18 cellular contexts compared by ENCODE assay signal in genomic region chr22:30863161-30863833, GRCh38.
DNase-seq lines count a peak whose midpoint lies in the region; ATAC-seq, FAIRE-seq and TF ChIP-seq lines count a peak whose summit lies in the region.
"Had no signal": no experiment of that assay in that cellular context is flagged by ENCODE, and none has a peak within 500 bp of the region (broad histone marks: within the 10 kb centered on the region; RNA-seq: fewer than 3 reads in every experiment).

No MANE protein-coding gene starts in this region.

- in situ Hi-C loops in K562 (cut with MboI), result no loop called here

- 6% methylated on average over 12 of the region's 17 CpGs for WGBS in K562 (ENCODE audit: insufficient coverage, low coverage, missing lambda C conversion rate)
- 54% methylated on average over 12 of the region's 17 CpGs for WGBS in suprapubic skin

- TF ChIP-seq RAD21 in K562 (CRISPR knock-in tag; conservative IDR thresholded peaks at IDR 0.05 in 1 of 2, IDR thresholded peaks at IDR 0.05 in 1 of 2), result peak in 1 of 2 experiments; percentile 32; a peak in 2 of 4 replicates

- TF ChIP-seq POLR2A in K562 (conservative IDR thresholded peaks at IDR 0.05) (no peak), suprapubic skin (IDR thresholded peaks at IDR 0.05) (no peak)

- intact Hi-C loops in K562 (cut with micrococcal nuclease), result no loop called here

- H3K4me2 ChIP-seq in K562 (ENCODE audit: insufficient read depth, low read length), result no peak overlapping the region

- peak overlapping the region in 1 of 2 experiments; percentile 45; a peak in 2 of 4 replicates for H3K9ac ChIP-seq in K562 (ENCODE audit: insufficient read depth in 1 of 2, low read depth in 2 of 2, low read length in 2 of 2)

- ATAC-seq in activated CD8-positive, alpha-beta memory T cell treated with anti-CD3 and anti-CD28 coated beads, Interleukin-2, amount 10 ng/mL, durations not matched to agents 7 days and 5 days, result no peak
- peak; percentile 75 for ATAC-seq in K562
- ATAC-seq: Panc1, T-helper 17 cell had no signal

- no peak overlapping the region for H3K4me3 ChIP-seq in K562
- no peak overlapping the region for H3K4me3 ChIP-seq in suprapubic skin
- H3K4me3 ChIP-seq: left ventricle myocardium inferior, thoracic aorta had no signal

- H3K36me3 ChIP-seq in K562 (ENCODE audit: control insufficient read depth, insufficient read depth, low read length) (no peaks in the 10 kb centered on the region), suprapubic skin (no peaks in the 10 kb centered on the region)
- H3K36me3 ChIP-seq: left ventricle myocardium inferior, thoracic aorta had no signal

- TF ChIP-seq CTCF in K562 (IDR thresholded peaks at IDR 0.05 in 2 of 3, conservative IDR thresholded peaks at IDR 0.05 in 1 of 3; ENCODE audit: insufficient read depth in 2 of 3, low read depth in 1 of 3, low read length in 3 of 3), result peak; percentile 51 to 68 (median 57)
- TF ChIP-seq CTCF in suprapubic skin (IDR thresholded peaks at IDR 0.05), result no peak

- H3K79me2 ChIP-seq in K562 (ENCODE audit: control insufficient read depth, insufficient read depth, low read length), result no peaks in the 10 kb centered on the region

- H3K27ac ChIP-seq in K562 (ENCODE audit: extremely low read depth, low read depth, low read length) (no peak overlapping the region), suprapubic skin (no peak overlapping the region)
- H3K27ac ChIP-seq: left ventricle myocardium inferior, thoracic aorta had no signal

- H3K27ac Mint-ChIP-seq in activated CD8-positive, alpha-beta memory T cell treated with anti-CD3 and anti-CD28 coated beads, Interleukin-2, amount 10 ng/mL, durations not matched to agents 7 days and 5 days, result no peak overlapping the region
- H3K27ac Mint-ChIP-seq: activated CD4-positive, alpha-beta memory T cell treated with anti-CD3 and anti-CD28 coated beads for 36 hours; nephron progenitor cell; T-helper 17 cell had no signal

- no peak overlapping the region for H3K4me3 Mint-ChIP-seq in activated CD8-positive, alpha-beta memory T cell treated with anti-CD3 and anti-CD28 coated beads, Interleukin-2, amount 10 ng/mL, durations not matched to agents 7 days and 5 days
- H3K4me3 Mint-ChIP-seq: activated CD4-positive, alpha-beta memory T cell treated with anti-CD3 and anti-CD28 coated beads for 36 hours; nephron progenitor cell; T-helper 17 cell had no signal

- H3K27me3 ChIP-seq in K562 (ENCODE audit: control insufficient read depth in 2 of 2, insufficient read depth in 2 of 2, low read length in 2 of 2), result no peaks in the 10 kb centered on the region; a peak in 1 of 5 replicates
- no peaks in the 10 kb centered on the region for H3K27me3 ChIP-seq in suprapubic skin

- H3K9me3 ChIP-seq in K562 (replicated peaks; ENCODE audit: control insufficient read depth, insufficient read depth, low read depth, low read length) (no peaks in the 10 kb centered on the region), suprapubic skin (no peaks in the 10 kb centered on the region)
- H3K9me3 ChIP-seq: left ventricle myocardium inferior, thoracic aorta had no signal

- no peaks in the 10 kb centered on the region for H3K36me3 Mint-ChIP-seq in activated CD8-positive, alpha-beta memory T cell treated with anti-CD3 and anti-CD28 coated beads, Interleukin-2, amount 10 ng/mL, durations not matched to agents 7 days and 5 days
- H3K36me3 Mint-ChIP-seq: activated CD4-positive, alpha-beta memory T cell treated with anti-CD3 and anti-CD28 coated beads for 36 hours had no signal

- H3K4me1 Mint-ChIP-seq in activated CD8-positive, alpha-beta memory T cell treated with anti-CD3 and anti-CD28 coated beads, Interleukin-2, amount 10 ng/mL, durations not matched to agents 7 days and 5 days, result peaks cover 6% of the 10 kb centered on the region
- H3K4me1 Mint-ChIP-seq: T-helper 17 cell had no signal

- 0 out of 2 replicates have a peak overlapping the region, but pooled peaks have one; percentile 45 for H2AFZ ChIP-seq in K562 (ENCODE audit: low read depth, low read length)

- no peak for FAIRE-seq in K562 (lab: Jason Lieb, UNC)
- FAIRE-seq: A204.1, endometrium had no signal

- CTCF ChIA-PET in activated CD8-positive, alpha-beta memory T cell treated with anti-CD3 and anti-CD28 coated beads, Interleukin-2, amount 10 ng/mL, durations not matched to agents 7 days and 5 days (lab: Charles Lee), result no interaction called here
- CTCF ChIA-PET in K562 (lab: Yijun Ruan, JAX; ENCODE audit: low intra/inter-chr PET ratio), result no interaction called here

- TF ChIP-seq EP300 in K562 (IDR thresholded peaks at IDR 0.05; ENCODE audit: low read length) (no peak), suprapubic skin (IDR thresholded peaks at IDR 0.05) (no peak)

- H3K4me1 ChIP-seq in K562 (replicated peaks in 1 of 2; ENCODE audit: control insufficient read depth in 2 of 2, insufficient read depth in 2 of 2, low read length in 2 of 2) (peaks cover 2 to 3% of the 10 kb centered on the region in 2 experiments; a peak in 3 of 5 replicates), suprapubic skin (no peaks in the 10 kb centered on the region)
- H3K4me1 ChIP-seq: left ventricle myocardium inferior had no signal

- no TSS peak for BruUV-seq in K562 (replicated peaks; lab: Mats Ljungman, UMichigan)

- no peaks in the 10 kb centered on the region for H3K9me3 Mint-ChIP-seq in activated CD8-positive, alpha-beta memory T cell treated with anti-CD3 and anti-CD28 coated beads, Interleukin-2, amount 10 ng/mL, durations not matched to agents 7 days and 5 days (ENCODE audit: low read depth)
- H3K9me3 Mint-ChIP-seq: activated CD4-positive, alpha-beta memory T cell treated with anti-CD3 and anti-CD28 coated beads for 36 hours; nephron progenitor cell had no signal

- DNase-seq in activated CD8-positive, alpha-beta memory T cell treated with anti-CD3 and anti-CD28 coated beads, Interleukin-2, amount 10 ng/mL, durations not matched to agents 7 days and 5 days, result peak; percentile 25
- DNase-seq in activated CD8-positive, alpha-beta memory T cell treated with anti-CD3 and anti-CD28 coated beads, Interleukin-2, amount 50 U/mL, for 48 hours, result no peak
- peak; percentile 33 to 52 (median 47) for DNase-seq in K562 (ENCODE audit: extremely low read depth in 1 of 4, low spot score in 3 of 4)
- DNase-seq in mesenteric fat pad (ENCODE audit: low spot score), result peak; percentile 71
- peak; percentile 31 to 75 for DNase-seq in suprapubic skin (ENCODE audit: low spot score in 2 of 2)
- no peak for DNase-seq in NCI-H2107 (lab: John Stamatoyannopoulos, UW)
- no peak for DNase-seq in mucosa of gallbladder (ENCODE audit: low spot score)
- no peak for DNase-seq in NCI-H128 (lab: John Stamatoyannopoulos, UW; ENCODE audit: unreplicated experiment)
- DNase-seq: left ventricle myocardium inferior; MV-4-11; nephron progenitor cell; stimulated activated CD4-positive, alpha-beta T cell treated with anti-CD3 and anti-CD28 coated beads, Interleukin-12 subunit alpha, Interleukin-12 subunit beta, amount 100 ng/mL, for 4 hours; T-helper 17 cell had no signal

- no peaks in the 10 kb centered on the region for H4K20me1 ChIP-seq in K562 (replicated peaks; ENCODE audit: control insufficient read depth, insufficient read depth, low read length)

- POLR2A ChIA-PET in K562 (lab: Yijun Ruan, JAX), result interaction anchor here (0.6 kb wide), 2 partner anchors 14 to 419 kb away, joined by 3 read pairs; no protein-coding TSS in a partner anchor

- no peaks in the 10 kb centered on the region for H3K9me1 ChIP-seq in K562 (ENCODE audit: control insufficient read depth, insufficient read depth, low read length)

- H3K27me3 Mint-ChIP-seq in activated CD8-positive, alpha-beta memory T cell treated with anti-CD3 and anti-CD28 coated beads, Interleukin-2, amount 10 ng/mL, durations not matched to agents 7 days and 5 days, result no peaks in the 10 kb centered on the region
- H3K27me3 Mint-ChIP-seq: activated CD4-positive, alpha-beta memory T cell treated with anti-CD3 and anti-CD28 coated beads for 36 hours had no signal

TF ChIP-seq in K562, 482 proteins besides CTCF, POLR2A, EP300 and RAD21 (continues in another document):
- TF ChIP-seq MEIS2 (IDR thresholded peaks at IDR 0.05; ENCODE audit: partially characterized antibody), result peak; percentile 46
- TF ChIP-seq PKNOX1 (IDR thresholded peaks at IDR 0.05), result peak; percentile 70
- TF ChIP-seq NFIC (IDR thresholded peaks at IDR 0.05), result peak; percentile 67
- no peak for TF ChIP-seq CBX1 (IDR thresholded peaks at IDR 0.05; ENCODE audit: low read depth)
- TF ChIP-seq POLR2AphosphoS5 (IDR thresholded peaks at IDR 0.05; ENCODE audit: control insufficient read depth, insufficient read depth, low read depth, low read length), result no peak
- TF ChIP-seq PBX2 (CRISPR knock-in tag; IDR thresholded peaks at IDR 0.05; ENCODE audit: low read depth), result no peak
- peak; percentile 57; the same call in 1 of the 2 replicates for TF ChIP-seq PBX2 (tag; conservative IDR thresholded peaks at IDR 0.05; ENCODE audit: low read depth)
- TF ChIP-seq CCNT2 (IDR thresholded peaks at IDR 0.05; ENCODE audit: borderline replicate concordance, extremely low read depth, insufficient read length, low read depth, low read length), result no peak

Comparison
In these comparisons a context has a peak if more than half of its experiments do, and no peak if none do; other contexts are left out.
1. DNase-seq: peak in activated CD8-positive, alpha-beta memory T cell treated with anti-CD3 and anti-CD28 coated beads, Interleukin-2, amount 10 ng/mL, durations not matched to agents 7 days and 5 days (single experiment), K562 (4 of 4), mesenteric fat pad (single experiment) and suprapubic skin (2 of 2); none in activated CD8-positive, alpha-beta memory T cell treated with anti-CD3 and anti-CD28 coated beads, Interleukin-2, amount 50 U/mL, for 48 hours (single experiment), NCI-H2107 (single experiment), mucosa of gallbladder (single experiment) and NCI-H128 (single experiment).
2. CTCF ChIP-seq: peak in K562 (3 of 3); none in suprapubic skin (0 of 2).